14 cellular contexts compared by ENCODE assay signal in the genomic region with DNA sequence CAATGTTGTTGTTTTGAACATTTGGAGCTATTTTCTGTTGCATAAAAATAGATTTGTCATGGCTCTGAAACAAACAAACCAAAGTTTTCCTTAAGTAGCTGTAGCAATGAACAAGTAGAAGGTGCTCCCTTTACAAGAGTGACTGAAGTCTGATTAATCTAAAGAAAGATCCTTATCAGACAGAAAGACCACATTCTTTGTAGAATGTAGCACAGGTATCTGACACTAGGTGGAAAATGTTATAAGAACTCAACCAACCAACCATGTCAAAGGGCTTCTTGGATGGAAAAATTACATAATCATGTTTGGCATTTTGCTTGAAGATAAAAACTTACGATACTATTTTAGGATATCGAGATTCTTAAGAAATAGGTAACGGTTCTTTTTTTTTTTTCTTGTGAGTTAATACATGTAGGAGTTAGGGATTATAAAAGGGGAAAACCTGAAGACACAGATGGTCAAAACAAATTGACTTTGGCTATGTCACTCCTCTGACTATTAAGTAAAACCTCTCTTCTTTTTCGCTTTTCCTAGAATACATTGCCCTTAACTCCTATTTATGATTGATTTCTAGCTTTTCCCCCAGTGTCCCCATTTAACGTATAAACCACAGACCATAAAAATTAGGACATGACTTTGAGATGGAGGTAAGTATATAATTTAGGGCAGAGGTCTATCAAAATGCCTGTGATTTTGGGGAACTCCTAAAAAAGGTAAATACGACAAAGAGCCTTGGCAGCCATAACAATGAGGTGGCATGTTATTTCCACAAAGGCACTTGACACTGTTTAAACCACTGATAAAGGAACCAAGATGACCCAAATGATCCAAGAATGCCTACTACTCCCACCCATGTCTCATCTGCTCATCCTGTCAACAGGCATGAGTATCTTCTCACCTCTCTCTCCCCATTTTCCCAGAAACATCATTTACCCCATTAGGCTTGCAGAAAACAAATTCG.
DNase-seq lines count a peak whose midpoint lies in the region; ATAC-seq lines count a peak whose summit lies in the region.
"Had no signal": no experiment of that assay in that cellular context is flagged by ENCODE, and none has a peak within 500 bp of the region (broad histone marks: within the 10 kb centered on the region; RNA-seq: fewer than 3 reads in every experiment).

No MANE protein-coding gene starts in this region.

- H3K36me3 ChIP-seq in CD4-positive, alpha-beta memory T cell (ENCODE audit: insufficient read depth, low read length): no peaks in the 10 kb centered on the region
- H3K36me3 ChIP-seq: colonic mucosa, WERI-Rb-1 had no signal

- intact Hi-C loops in CD4-positive, alpha-beta memory T cell (cut with micrococcal nuclease): loop anchor here (1.0 to 2.0 kb wide), 4 partner anchors 21 to 77 kb away; no protein-coding TSS in a partner anchor

- H3K4me1 ChIP-seq in CD4-positive, alpha-beta memory T cell (ENCODE audit: insufficient read depth, low read length): peaks cover 62% of the 10 kb centered on the region
- H3K4me1 ChIP-seq: colonic mucosa had no signal

- no peak overlapping the region for H3K4me3 ChIP-seq in CD4-positive, alpha-beta memory T cell (ENCODE audit: low read length in 2 of 2)
- H3K4me3 ChIP-seq: colonic mucosa had no signal

- H3K27ac Mint-ChIP-seq in CD4-positive, alpha-beta memory T cell: peak overlapping the region; percentile 87 to 96 (median 92)
- H3K27ac Mint-ChIP-seq in activated T-helper 17 cell treated with anti-CD3 and anti-CD28 coated beads, Interleukin-2, amount 50 U/mL, for 72 hours: peak overlapping the region; percentile 98
- peak overlapping the region; percentile 68 for H3K27ac Mint-ChIP-seq in memory B cell
- H3K27ac Mint-ChIP-seq: HFFc6 had no signal

- no peaks in the 10 kb centered on the region for H3K27me3 ChIP-seq in CD4-positive, alpha-beta memory T cell (ENCODE audit: insufficient read depth, low read length)
- H3K27me3 ChIP-seq: colonic mucosa had no signal

- H3K4me1 Mint-ChIP-seq in CD4-positive, alpha-beta memory T cell: peaks cover 48 to 76% (median 58%) of the 10 kb centered on the region in 4 donors
- peaks cover 31% of the 10 kb centered on the region for H3K4me1 Mint-ChIP-seq in activated T-helper 17 cell treated with anti-CD3 and anti-CD28 coated beads, Interleukin-2, amount 50 U/mL, for 72 hours
- peaks cover 20% of the 10 kb centered on the region for H3K4me1 Mint-ChIP-seq in memory B cell

- H3K4me3 Mint-ChIP-seq in CD4-positive, alpha-beta memory T cell: peak overlapping the region; percentile 10 to 81 (median 70)
- peak overlapping the region; percentile 80 for H3K4me3 Mint-ChIP-seq in activated T-helper 17 cell treated with anti-CD3 and anti-CD28 coated beads, Interleukin-2, amount 50 U/mL, for 72 hours
- H3K4me3 Mint-ChIP-seq in memory B cell: no peak overlapping the region
- H3K4me3 Mint-ChIP-seq: HFFc6 had no signal

- POLR2A ChIA-PET in CD4-positive, alpha-beta memory T cell (lab: Charles Lee; ENCODE audit: partially characterized antibody): interaction anchor here (1.0 to 3.3 kb wide), 14 partner anchors 12 to 71 kb away, joined by 3 to 32 read pairs (median 4); no protein-coding TSS in a partner anchor

- peak overlapping the region; percentile 34 for H3K27ac ChIP-seq in CD4-positive, alpha-beta memory T cell (ENCODE audit: low read depth, low read length)
- H3K27ac ChIP-seq: colonic mucosa, WERI-Rb-1 had no signal

- DNase-seq in CD4-positive, alpha-beta memory T cell: peak in 4 of 5 donors; percentile 50 to 71 (median 58)
- no peak for DNase-seq in memory B cell (ENCODE audit: low spot score in 2 of 2)
- DNase-seq: colonic mucosa; HFFc6; KG1; NCI-H82; stimulated activated CD4-positive, alpha-beta T cell treated with anti-CD3 and anti-CD28 coated beads, Interleukin-4, amount 100 ng/mL, for 4 hours; SW 1271; WERI-Rb-1 had no signal

- ATAC-seq in HG02870 (IDR thresholded peaks at IDR 0.05; ENCODE audit: unreplicated experiment) (peak; percentile 41), memory B cell (ENCODE audit: low read depth) (no peak), HG02798 (IDR thresholded peaks at IDR 0.05; ENCODE audit: poor library complexity, unreplicated experiment) (no peak), GM21360 (IDR thresholded peaks at IDR 0.05; ENCODE audit: unreplicated experiment) (no peak), GM19328 (IDR thresholded peaks at IDR 0.05; ENCODE audit: unreplicated experiment) (no peak)
- ATAC-seq in activated T-helper 17 cell treated with anti-CD3 and anti-CD28 coated beads, Interleukin-2, amount 50 U/mL, for 72 hours (replicated peaks): peak; percentile 81

- no peaks in the 10 kb centered on the region for H3K9me3 ChIP-seq in CD4-positive, alpha-beta memory T cell (ENCODE audit: control insufficient read depth in 1 of 2, low read length in 2 of 2)
- H3K9me3 ChIP-seq: colonic mucosa had no signal

- H3K36me3 Mint-ChIP-seq in CD4-positive, alpha-beta memory T cell: peaks cover 22 to 35% of the 10 kb centered on the region in 2 donors
- peaks cover 71% of the 10 kb centered on the region for H3K36me3 Mint-ChIP-seq in activated T-helper 17 cell treated with anti-CD3 and anti-CD28 coated beads, Interleukin-2, amount 50 U/mL, for 72 hours (ENCODE audit: low read depth)
- peaks cover 28% of the 10 kb centered on the region for H3K36me3 Mint-ChIP-seq in memory B cell

- H3K9me3 Mint-ChIP-seq in CD4-positive, alpha-beta memory T cell: no peaks in the 10 kb centered on the region
- no peaks in the 10 kb centered on the region for H3K9me3 Mint-ChIP-seq in activated T-helper 17 cell treated with anti-CD3 and anti-CD28 coated beads, Interleukin-2, amount 50 U/mL, for 72 hours
- no peaks in the 10 kb centered on the region for H3K9me3 Mint-ChIP-seq in memory B cell
- H3K9me3 Mint-ChIP-seq: HFFc6 had no signal

- H3K27me3 Mint-ChIP-seq in CD4-positive, alpha-beta memory T cell: no peaks in the 10 kb centered on the region
- no peaks in the 10 kb centered on the region for H3K27me3 Mint-ChIP-seq in activated T-helper 17 cell treated with anti-CD3 and anti-CD28 coated beads, Interleukin-2, amount 50 U/mL, for 72 hours
- H3K27me3 Mint-ChIP-seq in memory B cell: no peaks in the 10 kb centered on the region

- CTCF ChIA-PET in CD4-positive, alpha-beta memory T cell (lab: Charles Lee; ENCODE audit: partially characterized antibody): interaction anchor here (0.7 to 3.3 kb wide), 16 partner anchors 9 to 74 kb away, joined by 3 to 16 read pairs (median 6); a partner anchor contains a TSS

Comparison
In these comparisons a context has a peak if more than half of its experiments do, and no peak if none do; other contexts are left out.
1. DNase-seq: peak in CD4-positive, alpha-beta memory T cell (4 of 5); none in memory B cell (0 of 2).
2. ATAC-seq: peak in HG02870 (single experiment) and activated T-helper 17 cell treated with anti-CD3 and anti-CD28 coated beads, Interleukin-2, amount 50 U/mL, for 72 hours (single experiment); none in memory B cell (single experiment), HG02798 (single experiment), GM21360 (single experiment) and GM19328 (single experiment).
3. Peak in every context shown above with its lines, with median percentiles within 50 percentile points of each other: H3K27ac Mint-ChIP-seq.